In the genomic region with DNA sequence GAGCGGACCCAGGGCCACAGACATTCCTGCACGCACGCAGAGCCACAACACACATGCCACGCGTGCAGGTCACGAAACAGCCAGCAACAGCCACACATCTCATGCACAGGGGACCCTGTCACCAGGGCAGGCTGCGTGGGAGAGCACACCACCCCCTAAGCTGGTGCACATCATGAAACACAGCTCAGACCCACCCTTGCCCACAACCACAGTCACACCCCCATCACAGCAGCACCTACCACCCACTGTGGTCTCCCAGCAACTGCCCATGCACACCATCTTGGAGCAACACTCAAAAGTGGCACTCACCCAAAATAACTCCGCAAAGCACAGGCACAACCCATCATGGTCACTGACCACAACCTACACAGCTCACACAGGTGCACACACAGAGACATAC, we compare ENCODE assay signal across 1 cellular context.
TF ChIP-seq lines count a peak whose summit lies in the region.

No MANE protein-coding gene starts in this region.

TF ChIP-seq in H1, 55 proteins besides CTCF, POLR2A, EP300 and RAD21 (continued from another document):
- TF ChIP-seq TAF7 (optimal IDR thresholded peaks at IDR 0.05; ENCODE audit: borderline replicate concordance, low read depth, low read length), result no peak
- TF ChIP-seq USF2 (IDR thresholded peaks at IDR 0.05; ENCODE audit: low read length), result no peak
- TF ChIP-seq TCF12 (IDR thresholded peaks at IDR 0.05; ENCODE audit: low read depth, low read length), result no peak
- TF ChIP-seq, protein P1, sequence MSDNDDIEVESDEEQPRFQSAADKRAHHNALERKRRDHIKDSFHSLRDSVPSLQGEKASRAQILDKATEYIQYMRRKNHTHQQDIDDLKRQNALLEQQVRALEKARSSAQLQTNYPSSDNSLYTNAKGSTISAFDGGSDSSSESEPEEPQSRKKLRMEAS (IDR thresholded peaks at IDR 0.05), result no peak
- no peak for TF ChIP-seq RBBP5 (IDR thresholded peaks at IDR 0.05; ENCODE audit: borderline replicate concordance, low read depth, low read length)
